8 cellular contexts compared by ENCODE assay signal in genomic region chr18:80108739-80109675, GRCh38. TPM values are rescaled to one million over a fixed set of nuclear protein-coding genes. Genes with fewer than 3 reads are reported as not detected.
DNase-seq lines count a peak whose midpoint lies in the region; ATAC-seq and TF ChIP-seq lines count a peak whose summit lies in the region.

Gene ADNP2 (plus strand): TSS chr18:80109262. CDS start chr18:80117543, 8,281 bp downstream.

- H3K36me3 ChIP-seq in GM23338 (ENCODE audit: insufficient read depth): no peaks in the 10 kb centered on the region; the same call in 1 of the 2 replicates
- no peaks in the 10 kb centered on the region for H3K36me3 ChIP-seq in stomach smooth muscle (ENCODE audit: control insufficient read depth in 2 of 2, insufficient read depth in 2 of 2, low read length in 2 of 2)

- H3K27me3 ChIP-seq in GM23338 (ENCODE audit: insufficient read depth): no peaks in the 10 kb centered on the region
- no peaks in the 10 kb centered on the region for H3K27me3 ChIP-seq in stomach smooth muscle (ENCODE audit: control insufficient read depth in 1 of 2, insufficient read depth in 2 of 2, low read length in 2 of 2)

- ATAC-seq in GM23338: peak; percentile 64

- H3K27me3 Mint-ChIP-seq in GM23338 (ENCODE audit: insufficient read depth, low read depth, poor library complexity) (peaks cover 13% of the 10 kb centered on the region), neural crest cell (ENCODE audit: low read depth) (no peaks in the 10 kb centered on the region)

- H3K79me2 ChIP-seq in GM23338 (replicated peaks; ENCODE audit: insufficient read depth): peaks cover 45% of the 10 kb centered on the region

- no peak within 1 kb of the TSS for H2AFZ ChIP-seq in GM23338

- H3K36me3 Mint-ChIP-seq in GM23338 (ENCODE audit: low read depth): peaks cover 15% of the 10 kb centered on the region
- H3K36me3 Mint-ChIP-seq in neural crest cell (ENCODE audit: low read depth): peaks cover 3% of the 10 kb centered on the region

- H3K9me3 ChIP-seq in stomach smooth muscle (ENCODE audit: control insufficient read depth in 2 of 2, low read length in 2 of 2): no peaks in the 10 kb centered on the region

- TF ChIP-seq CTCF in GM23338 (conservative IDR thresholded peaks at IDR 0.05; ENCODE audit: low read depth in 2 of 2) (no peak), foreskin fibroblast (IDR thresholded peaks at IDR 0.05; ENCODE audit: low read depth, low read length) (no peak), neural crest cell (conservative IDR thresholded peaks at IDR 0.05) (no peak)

- H3K4me1 Mint-ChIP-seq in GM23338: peaks cover 65% of the 10 kb centered on the region
- peaks cover 35% of the 10 kb centered on the region for H3K4me1 Mint-ChIP-seq in neural crest cell

- H3K9ac ChIP-seq in stomach smooth muscle (ENCODE audit: low read length in 2 of 2): peak within 1 kb of the TSS; percentile 58 to 73

- peaks cover 33% of the 10 kb centered on the region for H4K20me1 ChIP-seq in GM23338 (replicated peaks; ENCODE audit: insufficient read depth)

- peak within 1 kb of the TSS; percentile 97 for H3K4me2 ChIP-seq in GM23338

- no peaks in the 10 kb centered on the region for H3K9me2 ChIP-seq in GM23338 (ENCODE audit: insufficient read depth)

- peak; percentile 96 for DNase-seq in EH (ENCODE audit: low read depth)
- DNase-seq in GM23338 (ENCODE audit: low spot score): peak; percentile 99
- peak; percentile 97 for DNase-seq in LHCN-M2 (ENCODE audit: low read depth)
- peak; percentile 88 to 90 for DNase-seq in SHP77 (lab: John Stamatoyannopoulos, UW)
- peak; percentile 67 for DNase-seq in activated effector memory CD4-positive, alpha-beta T cell treated with Interleukin-2 at 50 U/mL for 16 hours
- DNase-seq in foreskin fibroblast: peak; percentile 93 to 97
- peak; percentile 72 for DNase-seq in neural crest cell (ENCODE audit: low read depth, low spot score)

- peak within 1 kb of the TSS; percentile 72; the same call in 1 of the 2 replicates for H3K27ac ChIP-seq in GM23338 (ENCODE audit: low read depth)
- H3K27ac ChIP-seq in stomach smooth muscle (ENCODE audit: low read length): peak within 1 kb of the TSS; percentile 97

- H3K27ac Mint-ChIP-seq in GM23338 (peak within 1 kb of the TSS; percentile 89), neural crest cell (ENCODE audit: unreplicated experiment) (peak within 1 kb of the TSS; percentile 92)

- no peaks in the 10 kb centered on the region for H3F3A ChIP-seq in GM23338 (replicated peaks; ENCODE audit: low read depth)

- H3K4me3 ChIP-seq in GM23338 (peak within 1 kb of the TSS; percentile 90), foreskin fibroblast (ENCODE audit: low read depth in 1 of 2, low read length in 2 of 2) (peak within 1 kb of the TSS; percentile 74 to 79), stomach smooth muscle (ENCODE audit: low read length in 2 of 2) (peak within 1 kb of the TSS; percentile 80 to 81)

- H3K4me1 ChIP-seq in GM23338 (ENCODE audit: insufficient read depth): peaks cover 38% of the 10 kb centered on the region
- H3K4me1 ChIP-seq in stomach smooth muscle (ENCODE audit: control insufficient read depth, insufficient read depth, low read length): peaks cover 7% of the 10 kb centered on the region

- H3K4me3 Mint-ChIP-seq in GM23338 (peak within 1 kb of the TSS; percentile 88), neural crest cell (peak within 1 kb of the TSS; percentile 92)

- H3K9me3 Mint-ChIP-seq in GM23338: peaks cover 2% of the 10 kb centered on the region; the same call in 1 of the 3 replicates
- H3K9me3 Mint-ChIP-seq in neural crest cell: peaks cover 3% of the 10 kb centered on the region

TF ChIP-seq in GM23338, 12 proteins besides CTCF, POLR2A, EP300 and RAD21:
- TF ChIP-seq ETS1 (IDR thresholded peaks at IDR 0.05): no peak
- peak; percentile 70 for TF ChIP-seq POLR2AphosphoS5 (IDR thresholded peaks at IDR 0.05; ENCODE audit: low read depth)
- peak; percentile 98 for TF ChIP-seq CREB1 (CRISPR knock-in tag; IDR thresholded peaks at IDR 0.05; ENCODE audit: low read depth)

RNA-seq across cellular contexts. Expression of gene ADNP2, which starts in this region (rescaled TPM):
- 53.6 and 66.4 TPM in 2 replicates for total RNA-seq in GM23338 (2014; rRNA removed; shearing (Covaris generic))
- polyA plus RNA-seq in GM23338 (2016; fragmentation: Nextera tagmentation; extraction: Ambion mirVana): 18.5 and 19.3 TPM in 2 replicates
- total RNA-seq in LHCN-M2 (2014; rRNA removed) (13.3 and 15.6 TPM in 2 replicates), neural crest cell (42.6 and 44.0 TPM in 2 replicates)
- polyA plus RNA-seq in LHCN-M2 (2012): 5.0 TPM

Comparison
In these comparisons a context has a peak if more than half of its experiments do, and no peak if none do; other contexts are left out.
1. Peak in every context shown above with its lines: DNase-seq, ATAC-seq, H3K4me3 ChIP-seq and H3K27ac ChIP-seq.